In genomic region chr10:58625070-58625469, GRCh38 we compare ENCODE assay signal across 17 cellular contexts.
DNase-seq lines count a peak whose midpoint lies in the region; ATAC-seq and TF ChIP-seq lines count a peak whose summit lies in the region.
"Had no signal": no experiment of that assay in that cellular context is flagged by ENCODE, and none has a peak within 500 bp of the region (broad histone marks: within the 10 kb centered on the region; RNA-seq: fewer than 3 reads in every experiment).

No MANE protein-coding gene starts in this region.

- no peaks in the 10 kb centered on the region for H3K4me1 Mint-ChIP-seq in activated naive CD8-positive, alpha-beta T cell treated with anti-CD3 and anti-CD28 coated beads, Interleukin-2, amount 50 U/mL, for 24 hours
- no peaks in the 10 kb centered on the region for H3K4me1 Mint-ChIP-seq in progenitor cell of endocrine pancreas (ENCODE audit: low read depth)
- H3K4me1 Mint-ChIP-seq: IgD-negative memory B cell had no signal

- 54 to 76% (median 63%) methylated on average over 3 of the region's 3 CpGs for WGBS in heart left ventricle, 4 donors
- WGBS in aorta, 2 donors = 57 to 58% methylated on average over 3 of the region's 3 CpGs

- H3K9me3 ChIP-seq in heart left ventricle (no peaks in the 10 kb centered on the region), aorta (ENCODE audit: control insufficient read depth, low read length) (no peaks in the 10 kb centered on the region)

- H3K27ac Mint-ChIP-seq in activated naive CD8-positive, alpha-beta T cell treated with anti-CD3 and anti-CD28 coated beads, Interleukin-2, amount 50 U/mL, for 24 hours = no peak overlapping the region
- H3K27ac Mint-ChIP-seq in progenitor cell of endocrine pancreas = no peak overlapping the region
- H3K27ac Mint-ChIP-seq: IgD-negative memory B cell; T-helper 1 cell treated with Interleukin-12 subunit alpha and Interleukin-12 subunit beta and Interleukin-4 antibody, amounts not matched to agents 30 μg/mL and 1 μg/mL, for 36 hours had no signal

- H3K36me3 ChIP-seq in heart left ventricle (no peaks in the 10 kb centered on the region), aorta (ENCODE audit: control insufficient read depth in 1 of 2, insufficient read depth in 2 of 2, low read length in 1 of 2) (no peaks in the 10 kb centered on the region)

- H3K27me3 ChIP-seq in heart left ventricle (no peaks in the 10 kb centered on the region), aorta (ENCODE audit: control insufficient read depth in 1 of 2, insufficient read depth in 2 of 2, low read length in 1 of 2) (no peaks in the 10 kb centered on the region)

- DNase-seq in Right ventricle myocardium superior = no peak
- DNase-seq in cardiac septum (ENCODE audit: low spot score) = no peak
- peak; percentile 31 for DNase-seq in astrocyte of the hippocampus (ENCODE audit: low read depth, low spot score)
- DNase-seq in heart left ventricle = no peak
- DNase-seq in aorta = no peak
- no peak for DNase-seq in activated naive CD8-positive, alpha-beta T cell treated with anti-CD3 and anti-CD28 coated beads, Interleukin-2, amount 50 U/mL, for 24 hours
- DNase-seq in GM19240 (ENCODE audit: insufficient read length, low spot score) = no peak
- DNase-seq in progenitor cell of endocrine pancreas (ENCODE audit: low spot score, unreplicated experiment) = no peak
- DNase-seq: activated CD4-positive, alpha-beta T cell treated with anti-CD3 and anti-CD28 coated beads for 4 hours; activated T-cell treated with anti-CD3 and anti-CD28 coated beads, Interleukin-2, amount 50 U/mL, for 1 hour; amygdala; DMS 273 treated with DMSO at 0.1 percent for 48 hours; NCI-H1436 treated with DMSO at 0.1 percent for 48 hours; NCI-H510A had no signal

- H3K4me3 Mint-ChIP-seq in activated naive CD8-positive, alpha-beta T cell treated with anti-CD3 and anti-CD28 coated beads, Interleukin-2, amount 50 U/mL, for 24 hours = no peak overlapping the region
- H3K4me3 Mint-ChIP-seq in progenitor cell of endocrine pancreas (ENCODE audit: low read depth) = no peak overlapping the region
- H3K4me3 Mint-ChIP-seq: IgD-negative memory B cell; T-helper 1 cell treated with Interleukin-12 subunit alpha and Interleukin-12 subunit beta and Interleukin-4 antibody, amounts not matched to agents 30 μg/mL and 1 μg/mL, for 36 hours had no signal

- H3K9me3 Mint-ChIP-seq in activated naive CD8-positive, alpha-beta T cell treated with anti-CD3 and anti-CD28 coated beads, Interleukin-2, amount 50 U/mL, for 24 hours = no peaks in the 10 kb centered on the region
- H3K9me3 Mint-ChIP-seq in progenitor cell of endocrine pancreas (ENCODE audit: low read depth) = no peaks in the 10 kb centered on the region
- H3K9me3 Mint-ChIP-seq: IgD-negative memory B cell; T-helper 1 cell treated with Interleukin-12 subunit alpha and Interleukin-12 subunit beta and Interleukin-4 antibody, amounts not matched to agents 30 μg/mL and 1 μg/mL, for 36 hours had no signal

- H3K27me3 Mint-ChIP-seq in activated naive CD8-positive, alpha-beta T cell treated with anti-CD3 and anti-CD28 coated beads, Interleukin-2, amount 50 U/mL, for 24 hours = no peaks in the 10 kb centered on the region
- H3K27me3 Mint-ChIP-seq in progenitor cell of endocrine pancreas = no peaks in the 10 kb centered on the region

- H3K4me1 ChIP-seq in heart left ventricle = peaks cover 0 to 12% (median 0%) of the 10 kb centered on the region in 12 donors
- no peaks in the 10 kb centered on the region for H3K4me1 ChIP-seq in aorta (ENCODE audit: control insufficient read depth in 1 of 2, insufficient read depth in 2 of 2, low read length in 2 of 2)

- no peak for TF ChIP-seq POLR2A in heart left ventricle (IDR thresholded peaks at IDR 0.05)

- no peak overlapping the region for H3K27ac ChIP-seq in heart left ventricle
- no peak overlapping the region for H3K27ac ChIP-seq in aorta (ENCODE audit: low read depth in 1 of 2, low read length in 2 of 2)

- ATAC-seq in Right ventricle myocardium superior (ENCODE audit: poor library complexity) = peak; percentile 49
- peak; percentile 53 to 96 (median 74) for ATAC-seq in heart left ventricle
- peak; percentile 49 for ATAC-seq in aorta (ENCODE audit: low FRiP score)
- no peak for ATAC-seq in activated naive CD8-positive, alpha-beta T cell treated with anti-CD3 and anti-CD28 coated beads, Interleukin-2, amount 50 U/mL, for 24 hours
- ATAC-seq: Panc1 had no signal

- no peaks in the 10 kb centered on the region for H3K36me3 Mint-ChIP-seq in activated naive CD8-positive, alpha-beta T cell treated with anti-CD3 and anti-CD28 coated beads, Interleukin-2, amount 50 U/mL, for 24 hours (ENCODE audit: low read depth)
- H3K36me3 Mint-ChIP-seq in progenitor cell of endocrine pancreas (ENCODE audit: insufficient read depth) = no peaks in the 10 kb centered on the region
- H3K36me3 Mint-ChIP-seq: IgD-negative memory B cell had no signal

- TF ChIP-seq CTCF in heart left ventricle (IDR thresholded peaks at IDR 0.05) = no peak
- no peak for TF ChIP-seq CTCF in progenitor cell of endocrine pancreas (IDR thresholded peaks at IDR 0.05; ENCODE audit: unreplicated experiment)

- intact Hi-C loops in Right ventricle myocardium superior (cut with DNase I) = no loop called here
- intact Hi-C loops in cardiac septum (cut with DNase I) = no loop called here
- intact Hi-C loops in heart left ventricle (cut with DNase I) = no loop called here
- intact Hi-C loops in aorta (cut with DNase I) = no loop called here

- H3K4me3 ChIP-seq in heart left ventricle (no peak overlapping the region), aorta (ENCODE audit: low read length in 2 of 2) (no peak overlapping the region)
